ENCODE assay signal across 20 cellular contexts in the genomic region with DNA sequence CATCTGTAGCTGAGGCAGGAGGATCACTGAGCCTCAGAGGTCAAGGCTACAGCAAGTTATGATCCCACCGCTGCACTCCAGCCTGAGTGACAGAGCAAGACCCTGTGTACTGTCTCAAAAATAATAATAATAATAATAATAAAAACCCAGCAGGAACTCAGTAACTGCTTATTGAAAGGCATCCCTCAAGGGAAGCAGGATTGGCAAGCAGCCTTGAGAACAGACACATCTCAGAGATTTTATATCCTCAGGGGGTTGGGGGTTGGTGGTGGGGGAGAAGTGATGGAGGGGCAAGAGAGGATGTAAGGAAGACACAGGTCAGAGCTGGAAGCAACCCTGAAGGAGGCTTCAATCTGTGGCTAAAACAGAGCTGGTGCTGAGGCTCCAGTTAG. TPM values are rescaled to one million over a fixed set of nuclear protein-coding genes. Genes with fewer than 3 reads are reported as not detected.
A peak's percentile ranks its signal among the peaks of the same experiment; 100 is the strongest.
DNase-seq lines count a peak whose midpoint lies in the region; ATAC-seq and TF ChIP-seq lines count a peak whose summit lies in the region.
"Had no signal": no experiment of that assay in that cellular context is flagged by ENCODE, and none has a peak within 500 bp of the region (broad histone marks: within the 10 kb centered on the region; RNA-seq: fewer than 3 reads in every experiment).

No MANE protein-coding gene starts in this region.

- no peak for TF ChIP-seq CTCF in CD14-positive monocyte (IDR thresholded peaks at IDR 0.05)
- TF ChIP-seq CTCF in GM10248 (IDR thresholded peaks at IDR 0.05; ENCODE audit: control extremely low read depth, extremely low read depth, low read depth, missing control alignments), result no peak
- TF ChIP-seq CTCF in esophagus squamous epithelium (IDR thresholded peaks at IDR 0.05), result no peak

- DNase-seq in CD14-positive monocyte (ENCODE audit: low spot score), result no peak
- peak; percentile 10 for DNase-seq in GM10248 (ENCODE audit: extremely low spot score)
- no peak for DNase-seq in T-helper 17 cell
- DNase-seq in naive B cell, result no peak
- no peak for DNase-seq in NCI-H2107 treated with DMSO at 0.1 percent for 48 hours (lab: John Stamatoyannopoulos, UW; ENCODE audit: unreplicated experiment)
- DNase-seq in EL, result no peak
- no peak for DNase-seq in esophagus squamous epithelium (lab: John Stamatoyannopoulos, UW)
- DNase-seq: activated CD4-positive, alpha-beta memory T cell treated with anti-CD3 and anti-CD28 coated beads for 36 hours; activated naive CD4-positive, alpha-beta T cell; Calu3; left lung; mucosa of descending colon; NCI-H146; NCI-H2171 treated with DMSO at 0.1 percent for 48 hours; NCI-H748 treated with DMSO at 0.1 percent for 48 hours; OCI-M1; SHP77 treated with DMSO at 0.1 percent for 48 hours had no signal

- intact Hi-C loops in CD14-positive monocyte (cut with micrococcal nuclease), result no loop called here
- intact Hi-C loops in esophagus squamous epithelium (cut with DNase I), result no loop called here

- peak overlapping the region; percentile 64 to 89 (median 85) for H3K27ac Mint-ChIP-seq in CD14-positive monocyte
- peak overlapping the region; percentile 91 for H3K27ac Mint-ChIP-seq in T-helper 17 cell
- peak overlapping the region; percentile 56 to 94 (median 88) for H3K27ac Mint-ChIP-seq in naive B cell
- H3K27ac Mint-ChIP-seq: activated CD4-positive, alpha-beta memory T cell treated with anti-CD3 and anti-CD28 coated beads for 36 hours had no signal

- H3K27me3 Mint-ChIP-seq in CD14-positive monocyte (ENCODE audit: low read depth in 3 of 3) (no peaks in the 10 kb centered on the region), T-helper 17 cell (no peaks in the 10 kb centered on the region), naive B cell (no peaks in the 10 kb centered on the region)
- H3K27me3 Mint-ChIP-seq: activated CD4-positive, alpha-beta memory T cell treated with anti-CD3 and anti-CD28 coated beads for 36 hours had no signal

- TF ChIP-seq POLR2A in esophagus squamous epithelium (IDR thresholded peaks at IDR 0.05), result no peak

- WGBS in esophagus squamous epithelium, 2 donors, result 71 to 81% methylated on average over 1 of the region's 1 CpG

- H3K4me3 Mint-ChIP-seq in CD14-positive monocyte (peak overlapping the region in 1 of 2 donors; percentile 24), T-helper 17 cell (peak overlapping the region; percentile 55), naive B cell (peak overlapping the region; percentile 5 to 82 (median 68))
- H3K4me3 Mint-ChIP-seq: activated CD4-positive, alpha-beta memory T cell treated with anti-CD3 and anti-CD28 coated beads for 36 hours had no signal

- H3K9me3 ChIP-seq in T-helper 17 cell (ENCODE audit: control insufficient read depth, low read length, poor library complexity, severe bottlenecking) (no peaks in the 10 kb centered on the region), esophagus squamous epithelium (no peaks in the 10 kb centered on the region)
- H3K9me3 ChIP-seq: left lung, mucosa of descending colon had no signal

- no peaks in the 10 kb centered on the region for H3K27me3 ChIP-seq in esophagus squamous epithelium
- H3K27me3 ChIP-seq: left lung had no signal

- no peak overlapping the region for H3K4me3 ChIP-seq in esophagus squamous epithelium
- H3K4me3 ChIP-seq: left lung, mucosa of descending colon had no signal

- ATAC-seq in T-helper 17 cell (no peak), naive B cell (ENCODE audit: low read depth in 2 of 2) (no peak), GM18502 (IDR thresholded peaks at IDR 0.05; ENCODE audit: poor library complexity, unreplicated experiment) (no peak)
- ATAC-seq: left lung, mucosa of descending colon had no signal

- H3K4me1 ChIP-seq in esophagus squamous epithelium, result peaks cover 25 to 91% (median 51%) of the 10 kb centered on the region in 3 donors

- peaks cover 82% of the 10 kb centered on the region for H3K4me1 Mint-ChIP-seq in CD14-positive monocyte
- H3K4me1 Mint-ChIP-seq in T-helper 17 cell, result peaks cover 48% of the 10 kb centered on the region
- H3K4me1 Mint-ChIP-seq in naive B cell, result peaks cover 52 to 99% (median 73%) of the 10 kb centered on the region in 3 donors

- POLR2A ChIA-PET in GM10248 (lab: Yijun Ruan, JAX), result no interaction called here

- H3K36me3 Mint-ChIP-seq in CD14-positive monocyte (peaks cover 4 to 12% of the 10 kb centered on the region in 2 donors), T-helper 17 cell (ENCODE audit: low read depth) (no peaks in the 10 kb centered on the region), naive B cell (no peaks in the 10 kb centered on the region)

- CTCF ChIA-PET in GM10248 (lab: Yijun Ruan, JAX), result interaction anchor here (1.0 to 2.8 kb wide), 6 partner anchors 9 to 38 kb away, joined by 3 to 13 read pairs (median 4); no protein-coding TSS in a partner anchor

- H3K9me3 Mint-ChIP-seq in CD14-positive monocyte, result no peaks in the 10 kb centered on the region
- H3K9me3 Mint-ChIP-seq in naive B cell, result no peaks in the 10 kb centered on the region
- H3K9me3 Mint-ChIP-seq: activated CD4-positive, alpha-beta memory T cell treated with anti-CD3 and anti-CD28 coated beads for 36 hours had no signal

- H3K27ac ChIP-seq in esophagus squamous epithelium, result no peak overlapping the region

- no peaks in the 10 kb centered on the region for H3K36me3 ChIP-seq in esophagus squamous epithelium

RNA-seq across cellular contexts. Expression of gene GNB1, which starts 29.6 kb away (rescaled TPM):
- polyA plus RNA-seq in CD14-positive monocyte (100 to 1,000 TPM in 1 of 2 donors, 10 to 100 TPM in 1; 41.9 to 111 TPM), naive B cell (ENCODE audit: low read depth in 6 of 6) (100 to 1,000 TPM in 3 of 6 donors, 10 to 100 TPM in 3; 57.9 to 131 (median 92.3) TPM)
- total RNA-seq in T-helper 17 cell (100 to 1,000 TPM; 236 to 255 TPM), esophagus squamous epithelium (100 to 1,000 TPM in 1 of 4 donors, 10 to 100 TPM in 3; 54.3 to 102 (median 74.7) TPM)

RNA-seq across cellular contexts. Expression of gene CALML6, which starts 53.7 kb away (rescaled TPM):
- polyA plus RNA-seq in CD14-positive monocyte (not detected), naive B cell (ENCODE audit: low read depth in 6 of 6) (not detected)
- total RNA-seq in T-helper 17 cell (under 1 TPM; 0.35 to 0.55 TPM), esophagus squamous epithelium (under 1 TPM in 1 of 4 donors, not detected in 3; 0.57 TPM)
- total RNA-seq: T-helper 1 cell treated with Interleukin-12 subunit alpha and Interleukin-12 subunit beta and Interleukin-4 antibody, amounts not matched to agents 30 ng/mL and 1 ng/mL, for 36 hours had no signal

RNA-seq across cellular contexts. Expression of gene TMEM52, which starts 57.7 kb away (rescaled TPM):
- polyA plus RNA-seq in CD14-positive monocyte (not detected), naive B cell (ENCODE audit: low read depth in 6 of 6) (under 1 TPM in 2 of 6 donors, not detected in 4; 0.28 to 0.31 TPM)
- total RNA-seq in T-helper 17 cell (under 1 TPM in 1 of 2 donors, not detected in 1; 0.52 TPM), esophagus squamous epithelium (1 to 10 TPM; 1.1 to 3.6 (median 3.0) TPM)
- total RNA-seq: T-helper 1 cell treated with Interleukin-12 subunit alpha and Interleukin-12 subunit beta and Interleukin-4 antibody, amounts not matched to agents 30 ng/mL and 1 ng/mL, for 36 hours; ureter had no signal
